ENCODE assay signal across 1 cellular context in the genomic region with DNA sequence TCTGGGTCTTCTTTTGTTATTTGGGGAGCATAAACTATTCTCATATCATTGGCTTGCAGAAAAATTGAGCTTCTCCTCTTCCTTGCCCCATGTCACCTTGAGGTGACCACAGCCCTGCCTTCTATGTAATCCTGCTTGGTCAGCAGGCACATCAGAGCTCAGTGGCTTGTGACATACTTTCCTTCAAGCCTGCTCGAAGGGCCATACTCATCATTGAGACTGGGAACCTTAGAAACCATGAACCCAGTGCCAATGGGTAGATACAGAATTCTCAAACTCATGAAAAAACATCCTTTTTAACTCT.
TF ChIP-seq lines count a peak whose summit lies in the region.

No MANE protein-coding gene starts in this region.

TF ChIP-seq in GM23338, 12 proteins besides CTCF, POLR2A, EP300 and RAD21 (continued from another document):
- TF ChIP-seq, protein P1, sequence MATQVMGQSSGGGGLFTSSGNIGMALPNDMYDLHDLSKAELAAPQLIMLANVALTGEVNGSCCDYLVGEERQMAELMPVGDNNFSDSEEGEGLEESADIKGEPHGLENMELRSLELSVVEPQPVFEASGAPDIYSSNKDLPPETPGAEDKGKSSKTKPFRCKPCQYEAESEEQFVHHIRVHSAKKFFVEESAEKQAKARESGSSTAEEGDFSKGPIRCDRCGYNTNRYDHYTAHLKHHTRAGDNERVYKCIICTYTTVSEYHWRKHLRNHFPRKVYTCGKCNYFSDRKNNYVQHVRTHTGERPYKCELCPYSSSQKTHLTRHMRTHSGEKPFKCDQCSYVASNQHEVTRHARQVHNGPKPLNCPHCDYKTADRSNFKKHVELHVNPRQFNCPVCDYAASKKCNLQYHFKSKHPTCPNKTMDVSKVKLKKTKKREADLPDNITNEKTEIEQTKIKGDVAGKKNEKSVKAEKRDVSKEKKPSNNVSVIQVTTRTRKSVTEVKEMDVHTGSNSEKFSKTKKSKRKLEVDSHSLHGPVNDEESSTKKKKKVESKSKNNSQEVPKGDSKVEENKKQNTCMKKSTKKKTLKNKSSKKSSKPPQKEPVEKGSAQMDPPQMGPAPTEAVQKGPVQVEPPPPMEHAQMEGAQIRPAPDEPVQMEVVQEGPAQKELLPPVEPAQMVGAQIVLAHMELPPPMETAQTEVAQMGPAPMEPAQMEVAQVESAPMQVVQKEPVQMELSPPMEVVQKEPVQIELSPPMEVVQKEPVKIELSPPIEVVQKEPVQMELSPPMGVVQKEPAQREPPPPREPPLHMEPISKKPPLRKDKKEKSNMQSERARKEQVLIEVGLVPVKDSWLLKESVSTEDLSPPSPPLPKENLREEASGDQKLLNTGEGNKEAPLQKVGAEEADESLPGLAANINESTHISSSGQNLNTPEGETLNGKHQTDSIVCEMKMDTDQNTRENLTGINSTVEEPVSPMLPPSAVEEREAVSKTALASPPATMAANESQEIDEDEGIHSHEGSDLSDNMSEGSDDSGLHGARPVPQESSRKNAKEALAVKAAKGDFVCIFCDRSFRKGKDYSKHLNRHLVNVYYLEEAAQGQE (IDR thresholded peaks at IDR 0.05; ENCODE audit: unreplicated experiment) = no peak
- TF ChIP-seq, protein P2, sequence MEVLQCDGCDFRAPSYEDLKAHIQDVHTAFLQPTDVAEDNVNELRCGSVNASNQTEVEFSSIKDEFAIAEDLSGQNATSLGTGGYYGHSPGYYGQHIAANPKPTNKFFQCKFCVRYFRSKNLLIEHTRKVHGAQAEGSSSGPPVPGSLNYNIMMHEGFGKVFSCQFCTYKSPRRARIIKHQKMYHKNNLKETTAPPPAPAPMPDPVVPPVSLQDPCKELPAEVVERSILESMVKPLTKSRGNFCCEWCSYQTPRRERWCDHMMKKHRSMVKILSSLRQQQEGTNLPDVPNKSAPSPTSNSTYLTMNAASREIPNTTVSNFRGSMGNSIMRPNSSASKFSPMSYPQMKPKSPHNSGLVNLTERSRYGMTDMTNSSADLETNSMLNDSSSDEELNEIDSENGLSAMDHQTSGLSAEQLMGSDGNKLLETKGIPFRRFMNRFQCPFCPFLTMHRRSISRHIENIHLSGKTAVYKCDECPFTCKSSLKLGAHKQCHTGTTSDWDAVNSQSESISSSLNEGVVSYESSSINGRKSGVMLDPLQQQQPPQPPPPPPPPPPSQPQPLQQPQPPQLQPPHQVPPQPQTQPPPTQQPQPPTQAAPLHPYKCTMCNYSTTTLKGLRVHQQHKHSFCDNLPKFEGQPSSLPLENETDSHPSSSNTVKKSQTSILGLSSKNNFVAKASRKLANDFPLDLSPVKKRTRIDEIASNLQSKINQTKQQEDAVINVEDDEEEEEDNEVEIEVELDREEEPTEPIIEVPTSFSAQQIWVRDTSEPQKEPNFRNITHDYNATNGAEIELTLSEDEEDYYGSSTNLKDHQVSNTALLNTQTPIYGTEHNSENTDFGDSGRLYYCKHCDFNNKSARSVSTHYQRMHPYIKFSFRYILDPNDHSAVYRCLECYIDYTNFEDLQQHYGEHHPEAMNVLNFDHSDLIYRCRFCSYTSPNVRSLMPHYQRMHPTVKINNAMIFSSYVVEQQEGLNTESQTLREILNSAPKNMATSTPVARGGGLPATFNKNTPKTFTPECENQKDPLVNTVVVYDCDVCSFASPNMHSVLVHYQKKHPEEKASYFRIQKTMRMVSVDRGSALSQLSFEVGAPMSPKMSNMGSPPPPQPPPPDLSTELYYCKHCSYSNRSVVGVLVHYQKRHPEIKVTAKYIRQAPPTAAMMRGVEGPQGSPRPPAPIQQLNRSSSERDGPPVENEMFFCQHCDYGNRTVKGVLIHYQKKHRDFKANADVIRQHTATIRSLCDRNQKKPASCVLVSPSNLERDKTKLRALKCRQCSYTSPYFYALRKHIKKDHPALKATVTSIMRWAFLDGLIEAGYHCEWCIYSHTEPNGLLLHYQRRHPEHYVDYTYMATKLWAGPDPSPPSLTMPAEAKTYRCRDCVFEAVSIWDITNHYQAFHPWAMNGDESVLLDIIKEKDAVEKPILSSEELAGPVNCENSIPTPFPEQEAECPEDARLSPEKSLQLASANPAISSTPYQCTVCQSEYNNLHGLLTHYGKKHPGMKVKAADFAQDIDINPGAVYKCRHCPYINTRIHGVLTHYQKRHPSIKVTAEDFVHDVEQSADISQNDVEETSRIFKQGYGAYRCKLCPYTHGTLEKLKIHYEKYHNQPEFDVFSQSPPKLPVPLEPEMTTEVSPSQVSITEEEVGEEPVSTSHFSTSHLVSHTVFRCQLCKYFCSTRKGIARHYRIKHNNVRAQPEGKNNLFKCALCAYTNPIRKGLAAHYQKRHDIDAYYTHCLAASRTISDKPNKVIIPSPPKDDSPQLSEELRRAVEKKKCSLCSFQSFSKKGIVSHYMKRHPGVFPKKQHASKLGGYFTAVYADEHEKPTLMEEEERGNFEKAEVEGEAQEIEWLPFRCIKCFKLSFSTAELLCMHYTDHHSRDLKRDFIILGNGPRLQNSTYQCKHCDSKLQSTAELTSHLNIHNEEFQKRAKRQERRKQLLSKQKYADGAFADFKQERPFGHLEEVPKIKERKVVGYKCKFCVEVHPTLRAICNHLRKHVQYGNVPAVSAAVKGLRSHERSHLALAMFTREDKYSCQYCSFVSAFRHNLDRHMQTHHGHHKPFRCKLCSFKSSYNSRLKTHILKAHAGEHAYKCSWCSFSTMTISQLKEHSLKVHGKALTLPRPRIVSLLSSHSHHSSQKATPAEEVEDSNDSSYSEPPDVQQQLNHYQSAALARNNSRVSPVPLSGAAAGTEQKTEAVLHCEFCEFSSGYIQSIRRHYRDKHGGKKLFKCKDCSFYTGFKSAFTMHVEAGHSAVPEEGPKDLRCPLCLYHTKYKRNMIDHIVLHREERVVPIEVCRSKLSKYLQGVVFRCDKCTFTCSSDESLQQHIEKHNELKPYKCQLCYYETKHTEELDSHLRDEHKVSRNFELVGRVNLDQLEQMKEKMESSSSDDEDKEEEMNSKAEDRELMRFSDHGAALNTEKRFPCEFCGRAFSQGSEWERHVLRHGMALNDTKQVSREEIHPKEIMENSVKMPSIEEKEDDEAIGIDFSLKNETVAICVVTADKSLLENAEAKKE (CRISPR knock-in tag; IDR thresholded peaks at IDR 0.05) = no peak
- TF ChIP-seq CREB1 (CRISPR knock-in tag; IDR thresholded peaks at IDR 0.05; ENCODE audit: low read depth) (no peak), ZNF114 (CRISPR knock-in tag; IDR thresholded peaks at IDR 0.05) (no peak), EZH2phosphoT487 (IDR thresholded peaks at IDR 0.05; ENCODE audit: unreplicated experiment) (no peak), POLR2AphosphoS5 (IDR thresholded peaks at IDR 0.05; ENCODE audit: low read depth) (no peak), STAT1 (IDR thresholded peaks at IDR 0.05; ENCODE audit: unreplicated experiment) (no peak), EZH2 (IDR thresholded peaks at IDR 0.05; ENCODE audit: low read depth, unreplicated experiment) (no peak), ETS1 (IDR thresholded peaks at IDR 0.05) (no peak)
